In the genomic region with DNA sequence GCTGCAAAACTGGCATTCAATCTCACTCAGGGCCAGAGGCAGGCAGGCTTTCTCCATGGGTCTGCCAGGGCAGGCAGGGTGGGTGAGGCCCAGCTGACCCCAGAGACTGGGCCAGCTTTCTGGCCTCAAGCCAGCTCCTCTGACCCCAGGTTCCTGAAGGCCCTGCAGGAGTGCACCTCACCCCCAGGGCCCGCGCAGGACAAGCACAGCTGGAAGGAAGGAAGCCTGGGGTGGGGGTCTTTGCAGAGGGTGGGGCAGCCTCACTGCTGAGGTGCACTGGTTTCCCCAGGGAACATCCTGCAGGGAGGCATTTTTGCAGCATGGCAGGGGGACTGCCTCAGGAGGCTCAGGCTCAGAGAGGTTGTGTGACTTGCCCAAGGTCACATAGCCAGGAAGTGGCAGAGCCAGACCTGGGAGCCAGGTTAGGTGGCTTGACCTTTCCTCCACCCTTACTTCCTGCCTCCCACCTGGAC, we compare ENCODE assay signal across 12 cellular contexts. TPM values are rescaled to one million over a fixed set of nuclear protein-coding genes. Genes with fewer than 3 reads are reported as not detected.
DNase-seq lines count a peak whose midpoint lies in the region; ATAC-seq, FAIRE-seq and TF ChIP-seq lines count a peak whose summit lies in the region.
"Had no signal": no experiment of that assay in that cellular context is flagged by ENCODE, and none has a peak within 500 bp of the region (broad histone marks: within the 10 kb centered on the region; RNA-seq: fewer than 3 reads in every experiment).

No MANE protein-coding gene starts in this region.

- TF ChIP-seq POLR2A in A549 (IDR thresholded peaks at IDR 0.05; ENCODE audit: low read length) = no peak

- H3K4me3 Mint-ChIP-seq in central memory CD8-positive, alpha-beta T cell = peak overlapping the region; percentile 92
- H3K4me3 Mint-ChIP-seq in naive thymus-derived CD4-positive, alpha-beta T cell = peak overlapping the region; percentile 54 to 100 (median 90)

- TF ChIP-seq CTCF in A549 (IDR thresholded peaks at IDR 0.05) = no peak

- POLR2A ChIA-PET in A549 (lab: Yijun Ruan, JAX) = no interaction called here
- POLR2A ChIA-PET in naive thymus-derived CD4-positive, alpha-beta T cell (lab: Charles Lee) = interaction anchor here (0.6 to 1.6 kb wide), 3 partner anchors 31 to 127 kb away, joined by 3 to 4 read pairs (median 3); partner anchors contain the start of gene AFAP1

- peaks cover 60% of the 10 kb centered on the region for H3K4me1 ChIP-seq in A549
- peaks cover 22 to 40% of the 10 kb centered on the region in 2 donors for H3K4me1 ChIP-seq in naive thymus-derived CD4-positive, alpha-beta T cell (ENCODE audit: control insufficient read depth in 2 of 2, insufficient read depth in 2 of 2, low read length in 2 of 2)

- CTCF ChIA-PET in A549 (lab: Yijun Ruan, JAX) = interaction anchor here (1.2 to 4.7 kb wide), 2 partner anchors 16 to 169 kb away, joined by 4 to 21 read pairs; no protein-coding TSS in a partner anchor
- CTCF ChIA-PET in naive thymus-derived CD4-positive, alpha-beta T cell (lab: Charles Lee) = interaction anchor here (0.7 to 1.2 kb wide), 2 partner anchors 33 to 202 kb away, joined by 3 to 4 read pairs; no protein-coding TSS in a partner anchor

- TF ChIP-seq RAD21 in A549 (conservative IDR thresholded peaks at IDR 0.05 in 1 of 2, IDR thresholded peaks at IDR 0.05 in 1 of 2) (no peak), Ishikawa (IDR thresholded peaks at IDR 0.05; ENCODE audit: low read depth) (no peak)

- H3K36me3 Mint-ChIP-seq in central memory CD8-positive, alpha-beta T cell (ENCODE audit: insufficient read depth) = peaks cover 25% of the 10 kb centered on the region
- H3K36me3 Mint-ChIP-seq in naive thymus-derived CD4-positive, alpha-beta T cell = peaks cover 0 to 25% (median 0%) of the 10 kb centered on the region in 5 donors

- peak overlapping the region; percentile 98 for H3K27ac Mint-ChIP-seq in central memory CD8-positive, alpha-beta T cell (ENCODE audit: low read depth)
- peak overlapping the region; percentile 5 to 100 (median 96) for H3K27ac Mint-ChIP-seq in naive thymus-derived CD4-positive, alpha-beta T cell

- FAIRE-seq in A549 (lab: Jason Lieb, UNC) = no peak

- peaks cover 75% of the 10 kb centered on the region for H3K4me1 Mint-ChIP-seq in central memory CD8-positive, alpha-beta T cell
- H3K4me1 Mint-ChIP-seq in naive thymus-derived CD4-positive, alpha-beta T cell = peaks cover 20 to 64% (median 37%) of the 10 kb centered on the region in 7 donors

- H3K27ac ChIP-seq in A549 = peak overlapping the region; percentile 90 to 97
- peak overlapping the region; percentile 68 for H3K27ac ChIP-seq in naive thymus-derived CD4-positive, alpha-beta T cell (ENCODE audit: low read depth, low read length)

- no peaks in the 10 kb centered on the region for H3K36me3 ChIP-seq in naive thymus-derived CD4-positive, alpha-beta T cell (ENCODE audit: control insufficient read depth in 2 of 3, insufficient read depth in 3 of 3, low read length in 3 of 3)
- H3K36me3 ChIP-seq: BE2C, tibial artery had no signal

- peak overlapping the region; percentile 37 for H3K4me3 ChIP-seq in A549
- peak overlapping the region; percentile 62 for H3K4me3 ChIP-seq in naive thymus-derived CD4-positive, alpha-beta T cell (ENCODE audit: low read length)
- H3K4me3 ChIP-seq: tibial artery had no signal

- TF ChIP-seq EP300 in A549 (IDR thresholded peaks at IDR 0.05) (no peak), Ishikawa (IDR thresholded peaks at IDR 0.05; ENCODE audit: borderline replicate concordance) (no peak)

- WGBS in A549 (ENCODE audit: missing lambda C conversion rate) = 90% methylated on average over 2 of the region's 2 CpGs

- intact Hi-C loops in naive thymus-derived CD4-positive, alpha-beta T cell (cut with micrococcal nuclease) = loop anchor here in 1 of 2 donors (5.0 kb wide), 1 partner anchor 169 kb away; no protein-coding TSS in a partner anchor

- ATAC-seq in A549 = no peak
- ATAC-seq in central memory CD8-positive, alpha-beta T cell (replicated peaks; ENCODE audit: extremely low read depth, poor library complexity, severe bottlenecking) = no peak
- ATAC-seq in naive thymus-derived CD4-positive, alpha-beta T cell = no peak

- H3K4me2 ChIP-seq in A549 = peak overlapping the region; percentile 79

- H3K9me3 Mint-ChIP-seq in central memory CD8-positive, alpha-beta T cell = no peaks in the 10 kb centered on the region
- H3K9me3 Mint-ChIP-seq in naive thymus-derived CD4-positive, alpha-beta T cell = peaks cover 0 to 6% (median 0%) of the 10 kb centered on the region in 11 donors

- DNase-seq in A549 (ENCODE audit: low read depth in 1 of 2, low spot score in 1 of 2) = no peak
- no peak for DNase-seq in central memory CD8-positive, alpha-beta T cell (ENCODE audit: low spot score in 2 of 2)
- no peak for DNase-seq in naive thymus-derived CD4-positive, alpha-beta T cell
- no peak for DNase-seq in NOMO-1 treated with dmso at 0.1 percent for 144 hours (lab: John Stamatoyannopoulos, UW; ENCODE audit: unreplicated experiment)
- no peak for DNase-seq in AG20443 (ENCODE audit: low spot score)
- no peak for DNase-seq in SKM-1 (lab: John Stamatoyannopoulos, UW; ENCODE audit: unreplicated experiment)
- DNase-seq in NCI-H510A (lab: John Stamatoyannopoulos, UW) = no peak
- DNase-seq: BE2C, NCI-H1105, occipital lobe, tibial artery had no signal

- no peaks in the 10 kb centered on the region for H3K9me3 ChIP-seq in A549
- no peaks in the 10 kb centered on the region for H3K9me3 ChIP-seq in naive thymus-derived CD4-positive, alpha-beta T cell (ENCODE audit: control insufficient read depth in 2 of 3, low read length in 3 of 3)
- H3K9me3 ChIP-seq: BE2C, tibial artery had no signal

- no peaks in the 10 kb centered on the region for H3K27me3 Mint-ChIP-seq in central memory CD8-positive, alpha-beta T cell
- H3K27me3 Mint-ChIP-seq in naive thymus-derived CD4-positive, alpha-beta T cell = peaks cover 0 to 3% (median 0%) of the 10 kb centered on the region in 5 donors

- H3K27me3 ChIP-seq in naive thymus-derived CD4-positive, alpha-beta T cell (ENCODE audit: control insufficient read depth in 2 of 2, insufficient read depth in 2 of 2, low read length in 2 of 2) = no peaks in the 10 kb centered on the region
- H3K27me3 ChIP-seq: BE2C, tibial artery had no signal

TF ChIP-seq in A549, 52 proteins besides CTCF, POLR2A, EP300 and RAD21 (continues in another document):
- no peak for TF ChIP-seq KDM5A (IDR thresholded peaks at IDR 0.05)
- no peak for TF ChIP-seq SMC3 (IDR thresholded peaks at IDR 0.05)
- TF ChIP-seq, protein P1, sequence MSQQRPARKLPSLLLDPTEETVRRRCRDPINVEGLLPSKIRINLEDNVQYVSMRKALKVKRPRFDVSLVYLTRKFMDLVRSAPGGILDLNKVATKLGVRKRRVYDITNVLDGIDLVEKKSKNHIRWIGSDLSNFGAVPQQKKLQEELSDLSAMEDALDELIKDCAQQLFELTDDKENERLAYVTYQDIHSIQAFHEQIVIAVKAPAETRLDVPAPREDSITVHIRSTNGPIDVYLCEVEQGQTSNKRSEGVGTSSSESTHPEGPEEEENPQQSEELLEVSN (IDR thresholded peaks at IDR 0.05; ENCODE audit: borderline replicate concordance, low read depth) = no peak
- TF ChIP-seq HES2 (IDR thresholded peaks at IDR 0.05) = no peak

TF ChIP-seq in Ishikawa, 13 proteins besides CTCF, POLR2A, EP300 and RAD21 (continues in another document):
- no peak for TF ChIP-seq USF1 (IDR thresholded peaks at IDR 0.05)
- TF ChIP-seq TEAD4 (IDR thresholded peaks at IDR 0.05) = no peak
- no peak for TF ChIP-seq TAF1 (IDR thresholded peaks at IDR 0.05; ENCODE audit: low read depth)
- TF ChIP-seq MAX (IDR thresholded peaks at IDR 0.05) = no peak
- no peak for TF ChIP-seq CREB1 (IDR thresholded peaks at IDR 0.05; ENCODE audit: low read depth)
- TF ChIP-seq, protein P2, sequence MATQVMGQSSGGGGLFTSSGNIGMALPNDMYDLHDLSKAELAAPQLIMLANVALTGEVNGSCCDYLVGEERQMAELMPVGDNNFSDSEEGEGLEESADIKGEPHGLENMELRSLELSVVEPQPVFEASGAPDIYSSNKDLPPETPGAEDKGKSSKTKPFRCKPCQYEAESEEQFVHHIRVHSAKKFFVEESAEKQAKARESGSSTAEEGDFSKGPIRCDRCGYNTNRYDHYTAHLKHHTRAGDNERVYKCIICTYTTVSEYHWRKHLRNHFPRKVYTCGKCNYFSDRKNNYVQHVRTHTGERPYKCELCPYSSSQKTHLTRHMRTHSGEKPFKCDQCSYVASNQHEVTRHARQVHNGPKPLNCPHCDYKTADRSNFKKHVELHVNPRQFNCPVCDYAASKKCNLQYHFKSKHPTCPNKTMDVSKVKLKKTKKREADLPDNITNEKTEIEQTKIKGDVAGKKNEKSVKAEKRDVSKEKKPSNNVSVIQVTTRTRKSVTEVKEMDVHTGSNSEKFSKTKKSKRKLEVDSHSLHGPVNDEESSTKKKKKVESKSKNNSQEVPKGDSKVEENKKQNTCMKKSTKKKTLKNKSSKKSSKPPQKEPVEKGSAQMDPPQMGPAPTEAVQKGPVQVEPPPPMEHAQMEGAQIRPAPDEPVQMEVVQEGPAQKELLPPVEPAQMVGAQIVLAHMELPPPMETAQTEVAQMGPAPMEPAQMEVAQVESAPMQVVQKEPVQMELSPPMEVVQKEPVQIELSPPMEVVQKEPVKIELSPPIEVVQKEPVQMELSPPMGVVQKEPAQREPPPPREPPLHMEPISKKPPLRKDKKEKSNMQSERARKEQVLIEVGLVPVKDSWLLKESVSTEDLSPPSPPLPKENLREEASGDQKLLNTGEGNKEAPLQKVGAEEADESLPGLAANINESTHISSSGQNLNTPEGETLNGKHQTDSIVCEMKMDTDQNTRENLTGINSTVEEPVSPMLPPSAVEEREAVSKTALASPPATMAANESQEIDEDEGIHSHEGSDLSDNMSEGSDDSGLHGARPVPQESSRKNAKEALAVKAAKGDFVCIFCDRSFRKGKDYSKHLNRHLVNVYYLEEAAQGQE (IDR thresholded peaks at IDR 0.05; ENCODE audit: low read depth) = no peak

RNA-seq across cellular contexts. Expression of gene AFAP1, which starts 31.5 kb away (rescaled TPM):
- polyA plus RNA-seq in A549 (2011; rRNA removed) (18.9 and 25.4 TPM in 2 replicates), A549 (2017; fragmentation: RNase III; extraction: RNeasy Plus Mini Kit Qiagen cat#74134 plus additional on column Dnase treatment) (29.6 to 37.6 TPM (median 33.0 TPM) in 3 replicates)
- 20.3 and 26.9 TPM in 2 replicates for polyA plus RNA-seq in A549 (2012; cell fraction: cytosol; rRNA removed)
- 38.1 and 45.2 TPM in 2 replicates for polyA plus RNA-seq in A549 (2012; cell fraction: nucleus; rRNA removed)
- 32.4 and 38.2 TPM in 2 replicates for polyA minus RNA-seq in A549 (2011; rRNA and poly(A)+ RNA removed)
- 10 to 100 TPM in 3 of 5 experiments, 1 to 10 TPM in 2; 8.6 to 27.2 (median 13.3) TPM for total RNA-seq in naive thymus-derived CD4-positive, alpha-beta T cell
- 1 to 10 TPM; 2.2 to 7.4 TPM for polyA plus RNA-seq in naive thymus-derived CD4-positive, alpha-beta T cell
